Comparison of ENCODE assay signal across 1 cellular context in genomic region chr11:9888938-9889337, GRCh38.
TF ChIP-seq lines count a peak whose summit lies in the region.

No MANE protein-coding gene starts in this region.

TF ChIP-seq in IMR-90, 13 proteins besides CTCF, POLR2A, EP300 and RAD21 (continued from another document):
- TF ChIP-seq USF2 (IDR thresholded peaks at IDR 0.05; ENCODE audit: low read depth, low read length) (no peak), CHD1 (IDR thresholded peaks at IDR 0.05; ENCODE audit: low read depth, low read length) (no peak), ELK1 (IDR thresholded peaks at IDR 0.05; ENCODE audit: borderline replicate concordance, low read depth, low read length) (no peak), MAFK (IDR thresholded peaks at IDR 0.05; ENCODE audit: low read depth, low read length) (no peak)
